1 cellular context compared by ENCODE assay signal in the genomic region with DNA sequence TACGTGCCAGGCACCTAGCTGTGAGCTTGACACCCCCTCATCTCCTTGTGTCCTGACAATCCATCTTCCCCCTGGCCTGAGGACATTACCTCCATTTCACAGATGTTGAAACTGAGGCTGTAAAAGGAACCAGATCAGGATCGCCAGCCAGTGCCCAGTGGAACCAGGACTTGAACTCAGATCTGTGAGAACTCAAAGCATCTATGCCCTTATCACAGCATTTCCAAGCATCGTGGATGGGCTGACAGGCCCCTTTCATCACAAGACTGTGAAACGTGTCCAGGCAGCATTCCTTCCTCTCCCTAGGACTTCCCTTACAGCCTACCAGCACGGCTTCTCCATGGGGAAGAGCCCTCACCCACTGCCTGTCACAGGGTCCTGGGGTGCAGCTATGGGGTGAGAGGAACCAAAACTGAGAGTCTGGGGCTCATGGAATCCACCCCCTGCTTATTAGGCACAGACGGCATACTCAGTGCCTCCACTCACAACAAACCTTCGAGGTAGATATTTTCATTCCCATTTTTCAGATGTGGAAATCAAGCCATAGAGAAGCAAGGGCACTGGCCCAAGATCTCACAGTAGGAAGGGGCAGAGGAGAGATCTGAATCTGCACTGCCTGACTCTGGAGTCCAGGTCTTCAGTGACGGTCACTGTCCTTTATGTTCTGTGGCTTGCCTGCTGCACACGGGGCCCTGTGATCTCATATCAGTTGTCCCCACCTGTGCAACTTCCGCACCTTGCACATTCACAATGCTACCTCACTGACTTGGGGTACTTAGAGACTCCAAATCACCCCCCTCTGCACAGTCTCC.
A peak's percentile ranks its signal among the peaks of the same experiment; 100 is the strongest.
TF ChIP-seq lines count a peak whose summit lies in the region.

No MANE protein-coding gene starts in this region.

TF ChIP-seq in K562, 482 proteins besides CTCF, POLR2A, EP300 and RAD21 (continued from another document and continues in another):
- TF ChIP-seq, protein P1, sequence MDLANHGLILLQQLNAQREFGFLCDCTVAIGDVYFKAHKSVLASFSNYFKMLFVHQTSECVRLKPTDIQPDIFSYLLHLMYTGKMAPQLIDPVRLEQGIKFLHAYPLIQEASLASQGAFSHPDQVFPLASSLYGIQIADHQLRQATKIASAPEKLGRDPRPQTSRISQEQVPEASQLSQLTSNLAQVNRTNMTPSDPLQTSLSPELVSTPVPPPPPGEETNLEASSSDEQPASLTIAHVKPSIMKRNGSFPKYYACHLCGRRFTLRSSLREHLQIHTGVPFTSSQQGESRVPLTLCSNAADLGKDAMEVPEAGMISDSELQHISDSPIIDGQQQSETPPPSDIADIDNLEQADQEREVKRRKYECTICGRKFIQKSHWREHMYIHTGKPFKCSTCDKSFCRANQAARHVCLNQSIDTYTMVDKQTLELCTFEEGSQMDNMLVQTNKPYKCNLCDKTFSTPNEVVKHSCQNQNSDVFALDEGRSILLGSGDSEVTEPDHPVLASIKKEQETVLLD (IDR thresholded peaks at IDR 0.05): no peak
- TF ChIP-seq FOXP1 (CRISPR knock-in tag; IDR thresholded peaks at IDR 0.05): no peak
- TF ChIP-seq SRF (CRISPR knock-in tag; IDR thresholded peaks at IDR 0.05): no peak
- TF ChIP-seq, protein P2, sequence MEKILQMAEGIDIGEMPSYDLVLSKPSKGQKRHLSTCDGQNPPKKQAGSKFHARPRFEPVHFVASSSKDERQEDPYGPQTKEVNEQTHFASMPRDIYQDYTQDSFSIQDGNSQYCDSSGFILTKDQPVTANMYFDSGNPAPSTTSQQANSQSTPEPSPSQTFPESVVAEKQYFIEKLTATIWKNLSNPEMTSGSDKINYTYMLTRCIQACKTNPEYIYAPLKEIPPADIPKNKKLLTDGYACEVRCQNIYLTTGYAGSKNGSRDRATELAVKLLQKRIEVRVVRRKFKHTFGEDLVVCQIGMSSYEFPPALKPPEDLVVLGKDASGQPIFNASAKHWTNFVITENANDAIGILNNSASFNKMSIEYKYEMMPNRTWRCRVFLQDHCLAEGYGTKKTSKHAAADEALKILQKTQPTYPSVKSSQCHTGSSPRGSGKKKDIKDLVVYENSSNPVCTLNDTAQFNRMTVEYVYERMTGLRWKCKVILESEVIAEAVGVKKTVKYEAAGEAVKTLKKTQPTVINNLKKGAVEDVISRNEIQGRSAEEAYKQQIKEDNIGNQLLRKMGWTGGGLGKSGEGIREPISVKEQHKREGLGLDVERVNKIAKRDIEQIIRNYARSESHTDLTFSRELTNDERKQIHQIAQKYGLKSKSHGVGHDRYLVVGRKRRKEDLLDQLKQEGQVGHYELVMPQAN (IDR thresholded peaks at IDR 0.05; ENCODE audit: borderline replicate concordance): no peak
- no peak for TF ChIP-seq NCOA6 (IDR thresholded peaks at IDR 0.05)
- TF ChIP-seq ZNF165 (CRISPR knock-in tag; IDR thresholded peaks at IDR 0.05; ENCODE audit: borderline replicate concordance): no peak
- TF ChIP-seq TEAD4 (IDR thresholded peaks at IDR 0.05; ENCODE audit: low read length): peak; percentile 55; the same call in 1 of the 2 replicates
- no peak for TF ChIP-seq TEAD4 (CRISPR knock-in tag; IDR thresholded peaks at IDR 0.05; ENCODE audit: borderline replicate concordance)
- TF ChIP-seq, protein P3, sequence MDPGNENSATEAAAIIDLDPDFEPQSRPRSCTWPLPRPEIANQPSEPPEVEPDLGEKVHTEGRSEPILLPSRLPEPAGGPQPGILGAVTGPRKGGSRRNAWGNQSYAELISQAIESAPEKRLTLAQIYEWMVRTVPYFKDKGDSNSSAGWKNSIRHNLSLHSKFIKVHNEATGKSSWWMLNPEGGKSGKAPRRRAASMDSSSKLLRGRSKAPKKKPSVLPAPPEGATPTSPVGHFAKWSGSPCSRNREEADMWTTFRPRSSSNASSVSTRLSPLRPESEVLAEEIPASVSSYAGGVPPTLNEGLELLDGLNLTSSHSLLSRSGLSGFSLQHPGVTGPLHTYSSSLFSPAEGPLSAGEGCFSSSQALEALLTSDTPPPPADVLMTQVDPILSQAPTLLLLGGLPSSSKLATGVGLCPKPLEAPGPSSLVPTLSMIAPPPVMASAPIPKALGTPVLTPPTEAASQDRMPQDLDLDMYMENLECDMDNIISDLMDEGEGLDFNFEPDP (CRISPR knock-in tag; IDR thresholded peaks at IDR 0.05): no peak
- peak; percentile 13; the same call in 1 of the 2 replicates for TF ChIP-seq CTBP1 (IDR thresholded peaks at IDR 0.05; ENCODE audit: borderline replicate concordance)
- no peak for TF ChIP-seq CREB1 (IDR thresholded peaks at IDR 0.05)
- no peak for TF ChIP-seq CREB1 (CRISPR knock-in tag; IDR thresholded peaks at IDR 0.05)
- TF ChIP-seq GTF2A2 (tag; IDR thresholded peaks at IDR 0.05): no peak
- TF ChIP-seq, protein P4, sequence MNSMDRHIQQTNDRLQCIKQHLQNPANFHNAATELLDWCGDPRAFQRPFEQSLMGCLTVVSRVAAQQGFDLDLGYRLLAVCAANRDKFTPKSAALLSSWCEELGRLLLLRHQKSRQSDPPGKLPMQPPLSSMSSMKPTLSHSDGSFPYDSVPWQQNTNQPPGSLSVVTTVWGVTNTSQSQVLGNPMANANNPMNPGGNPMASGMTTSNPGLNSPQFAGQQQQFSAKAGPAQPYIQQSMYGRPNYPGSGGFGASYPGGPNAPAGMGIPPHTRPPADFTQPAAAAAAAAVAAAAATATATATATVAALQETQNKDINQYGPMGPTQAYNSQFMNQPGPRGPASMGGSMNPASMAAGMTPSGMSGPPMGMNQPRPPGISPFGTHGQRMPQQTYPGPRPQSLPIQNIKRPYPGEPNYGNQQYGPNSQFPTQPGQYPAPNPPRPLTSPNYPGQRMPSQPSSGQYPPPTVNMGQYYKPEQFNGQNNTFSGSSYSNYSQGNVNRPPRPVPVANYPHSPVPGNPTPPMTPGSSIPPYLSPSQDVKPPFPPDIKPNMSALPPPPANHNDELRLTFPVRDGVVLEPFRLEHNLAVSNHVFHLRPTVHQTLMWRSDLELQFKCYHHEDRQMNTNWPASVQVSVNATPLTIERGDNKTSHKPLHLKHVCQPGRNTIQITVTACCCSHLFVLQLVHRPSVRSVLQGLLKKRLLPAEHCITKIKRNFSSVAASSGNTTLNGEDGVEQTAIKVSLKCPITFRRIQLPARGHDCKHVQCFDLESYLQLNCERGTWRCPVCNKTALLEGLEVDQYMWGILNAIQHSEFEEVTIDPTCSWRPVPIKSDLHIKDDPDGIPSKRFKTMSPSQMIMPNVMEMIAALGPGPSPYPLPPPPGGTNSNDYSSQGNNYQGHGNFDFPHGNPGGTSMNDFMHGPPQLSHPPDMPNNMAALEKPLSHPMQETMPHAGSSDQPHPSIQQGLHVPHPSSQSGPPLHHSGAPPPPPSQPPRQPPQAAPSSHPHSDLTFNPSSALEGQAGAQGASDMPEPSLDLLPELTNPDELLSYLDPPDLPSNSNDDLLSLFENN (IDR thresholded peaks at IDR 0.05; ENCODE audit: low read depth in 2 of 2, low read length in 2 of 2): no peak
- TF ChIP-seq SMARCB1 (IDR thresholded peaks at IDR 0.05; ENCODE audit: insufficient read length, low read depth): no peak
- no peak for TF ChIP-seq SRSF7 (optimal IDR thresholded peaks at IDR 0.05; ENCODE audit: low read depth, low read length)
- no peak for TF ChIP-seq SREBF2 (CRISPR knock-in tag; IDR thresholded peaks at IDR 0.05)
- TF ChIP-seq, protein P5, sequence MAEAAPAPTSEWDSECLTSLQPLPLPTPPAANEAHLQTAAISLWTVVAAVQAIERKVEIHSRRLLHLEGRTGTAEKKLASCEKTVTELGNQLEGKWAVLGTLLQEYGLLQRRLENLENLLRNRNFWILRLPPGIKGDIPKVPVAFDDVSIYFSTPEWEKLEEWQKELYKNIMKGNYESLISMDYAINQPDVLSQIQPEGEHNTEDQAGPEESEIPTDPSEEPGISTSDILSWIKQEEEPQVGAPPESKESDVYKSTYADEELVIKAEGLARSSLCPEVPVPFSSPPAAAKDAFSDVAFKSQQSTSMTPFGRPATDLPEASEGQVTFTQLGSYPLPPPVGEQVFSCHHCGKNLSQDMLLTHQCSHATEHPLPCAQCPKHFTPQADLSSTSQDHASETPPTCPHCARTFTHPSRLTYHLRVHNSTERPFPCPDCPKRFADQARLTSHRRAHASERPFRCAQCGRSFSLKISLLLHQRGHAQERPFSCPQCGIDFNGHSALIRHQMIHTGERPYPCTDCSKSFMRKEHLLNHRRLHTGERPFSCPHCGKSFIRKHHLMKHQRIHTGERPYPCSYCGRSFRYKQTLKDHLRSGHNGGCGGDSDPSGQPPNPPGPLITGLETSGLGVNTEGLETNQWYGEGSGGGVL (CRISPR knock-in tag; IDR thresholded peaks at IDR 0.05): no peak
- TF ChIP-seq SAP30 (IDR thresholded peaks at IDR 0.05; ENCODE audit: borderline replicate concordance, insufficient read depth, low read depth, low read length, poor library complexity, severe bottlenecking): no peak
- TF ChIP-seq BRD9 (IDR thresholded peaks at IDR 0.05; ENCODE audit: low read depth, partially characterized antibody): no peak
- TF ChIP-seq, protein P6, sequence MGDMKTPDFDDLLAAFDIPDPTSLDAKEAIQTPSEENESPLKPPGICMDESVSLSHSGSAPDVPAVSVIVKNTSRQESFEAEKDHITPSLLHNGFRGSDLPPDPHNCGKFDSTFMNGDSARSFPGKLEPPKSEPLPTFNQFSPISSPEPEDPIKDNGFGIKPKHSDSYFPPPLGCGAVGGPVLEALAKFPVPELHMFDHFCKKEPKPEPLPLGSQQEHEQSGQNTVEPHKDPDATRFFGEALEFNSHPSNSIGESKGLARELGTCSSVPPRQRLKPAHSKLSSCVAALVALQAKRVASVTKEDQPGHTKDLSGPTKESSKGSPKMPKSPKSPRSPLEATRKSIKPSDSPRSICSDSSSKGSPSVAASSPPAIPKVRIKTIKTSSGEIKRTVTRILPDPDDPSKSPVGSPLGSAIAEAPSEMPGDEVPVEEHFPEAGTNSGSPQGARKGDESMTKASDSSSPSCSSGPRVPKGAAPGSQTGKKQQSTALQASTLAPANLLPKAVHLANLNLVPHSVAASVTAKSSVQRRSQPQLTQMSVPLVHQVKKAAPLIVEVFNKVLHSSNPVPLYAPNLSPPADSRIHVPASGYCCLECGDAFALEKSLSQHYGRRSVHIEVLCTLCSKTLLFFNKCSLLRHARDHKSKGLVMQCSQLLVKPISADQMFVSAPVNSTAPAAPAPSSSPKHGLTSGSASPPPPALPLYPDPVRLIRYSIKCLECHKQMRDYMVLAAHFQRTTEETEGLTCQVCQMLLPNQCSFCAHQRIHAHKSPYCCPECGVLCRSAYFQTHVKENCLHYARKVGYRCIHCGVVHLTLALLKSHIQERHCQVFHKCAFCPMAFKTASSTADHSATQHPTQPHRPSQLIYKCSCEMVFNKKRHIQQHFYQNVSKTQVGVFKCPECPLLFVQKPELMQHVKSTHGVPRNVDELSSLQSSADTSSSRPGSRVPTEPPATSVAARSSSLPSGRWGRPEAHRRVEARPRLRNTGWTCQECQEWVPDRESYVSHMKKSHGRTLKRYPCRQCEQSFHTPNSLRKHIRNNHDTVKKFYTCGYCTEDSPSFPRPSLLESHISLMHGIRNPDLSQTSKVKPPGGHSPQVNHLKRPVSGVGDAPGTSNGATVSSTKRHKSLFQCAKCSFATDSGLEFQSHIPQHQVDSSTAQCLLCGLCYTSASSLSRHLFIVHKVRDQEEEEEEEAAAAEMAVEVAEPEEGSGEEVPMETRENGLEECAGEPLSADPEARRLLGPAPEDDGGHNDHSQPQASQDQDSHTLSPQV (IDR thresholded peaks at IDR 0.05): no peak
- TF ChIP-seq PHF8 (IDR thresholded peaks at IDR 0.05; ENCODE audit: borderline replicate concordance, low read length): no peak
- TF ChIP-seq, protein P7, sequence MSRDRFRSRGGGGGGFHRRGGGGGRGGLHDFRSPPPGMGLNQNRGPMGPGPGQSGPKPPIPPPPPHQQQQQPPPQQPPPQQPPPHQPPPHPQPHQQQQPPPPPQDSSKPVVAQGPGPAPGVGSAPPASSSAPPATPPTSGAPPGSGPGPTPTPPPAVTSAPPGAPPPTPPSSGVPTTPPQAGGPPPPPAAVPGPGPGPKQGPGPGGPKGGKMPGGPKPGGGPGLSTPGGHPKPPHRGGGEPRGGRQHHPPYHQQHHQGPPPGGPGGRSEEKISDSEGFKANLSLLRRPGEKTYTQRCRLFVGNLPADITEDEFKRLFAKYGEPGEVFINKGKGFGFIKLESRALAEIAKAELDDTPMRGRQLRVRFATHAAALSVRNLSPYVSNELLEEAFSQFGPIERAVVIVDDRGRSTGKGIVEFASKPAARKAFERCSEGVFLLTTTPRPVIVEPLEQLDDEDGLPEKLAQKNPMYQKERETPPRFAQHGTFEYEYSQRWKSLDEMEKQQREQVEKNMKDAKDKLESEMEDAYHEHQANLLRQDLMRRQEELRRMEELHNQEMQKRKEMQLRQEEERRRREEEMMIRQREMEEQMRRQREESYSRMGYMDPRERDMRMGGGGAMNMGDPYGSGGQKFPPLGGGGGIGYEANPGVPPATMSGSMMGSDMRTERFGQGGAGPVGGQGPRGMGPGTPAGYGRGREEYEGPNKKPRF (IDR thresholded peaks at IDR 0.05; ENCODE audit: low read depth, low read length): no peak
- TF ChIP-seq GTF2E2 (tag; IDR thresholded peaks at IDR 0.05): no peak
- TF ChIP-seq NBN (IDR thresholded peaks at IDR 0.05; ENCODE audit: low read depth): no peak
- TF ChIP-seq ZEB2 (IDR thresholded peaks at IDR 0.05): peak; percentile 51
- TF ChIP-seq PPARD (CRISPR knock-in tag; IDR thresholded peaks at IDR 0.05): no peak
- TF ChIP-seq NFIC (IDR thresholded peaks at IDR 0.05): no peak
- TF ChIP-seq, protein P8, sequence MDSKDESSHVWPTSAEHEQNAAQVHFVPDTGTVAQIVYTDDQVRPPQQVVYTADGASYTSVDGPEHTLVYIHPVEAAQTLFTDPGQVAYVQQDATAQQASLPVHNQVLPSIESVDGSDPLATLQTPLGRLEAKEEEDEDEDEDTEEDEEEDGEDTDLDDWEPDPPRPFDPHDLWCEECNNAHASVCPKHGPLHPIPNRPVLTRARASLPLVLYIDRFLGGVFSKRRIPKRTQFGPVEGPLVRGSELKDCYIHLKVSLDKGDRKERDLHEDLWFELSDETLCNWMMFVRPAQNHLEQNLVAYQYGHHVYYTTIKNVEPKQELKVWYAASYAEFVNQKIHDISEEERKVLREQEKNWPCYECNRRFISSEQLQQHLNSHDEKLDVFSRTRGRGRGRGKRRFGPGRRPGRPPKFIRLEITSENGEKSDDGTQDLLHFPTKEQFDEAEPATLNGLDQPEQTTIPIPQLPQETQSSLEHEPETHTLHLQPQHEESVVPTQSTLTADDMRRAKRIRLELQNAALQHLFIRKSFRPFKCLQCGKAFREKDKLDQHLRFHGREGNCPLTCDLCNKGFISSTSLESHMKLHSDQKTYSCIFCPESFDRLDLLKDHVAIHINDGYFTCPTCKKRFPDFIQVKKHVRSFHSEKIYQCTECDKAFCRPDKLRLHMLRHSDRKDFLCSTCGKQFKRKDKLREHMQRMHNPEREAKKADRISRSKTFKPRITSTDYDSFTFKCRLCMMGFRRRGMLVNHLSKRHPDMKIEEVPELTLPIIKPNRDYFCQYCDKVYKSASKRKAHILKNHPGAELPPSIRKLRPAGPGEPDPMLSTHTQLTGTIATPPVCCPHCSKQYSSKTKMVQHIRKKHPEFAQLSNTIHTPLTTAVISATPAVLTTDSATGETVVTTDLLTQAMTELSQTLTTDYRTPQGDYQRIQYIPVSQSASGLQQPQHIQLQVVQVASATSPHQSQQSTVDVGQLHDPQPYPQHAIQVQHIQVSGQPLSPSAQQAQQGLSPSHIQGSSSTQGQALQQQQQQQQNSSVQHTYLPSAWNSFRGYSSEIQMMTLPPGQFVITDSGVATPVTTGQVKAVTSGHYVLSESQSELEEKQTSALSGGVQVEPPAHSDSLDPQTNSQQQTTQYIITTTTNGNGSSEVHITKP (IDR thresholded peaks at IDR 0.05; ENCODE audit: partially characterized antibody): no peak
- no peak for TF ChIP-seq RBM17 (IDR thresholded peaks at IDR 0.05; ENCODE audit: borderline replicate concordance, low read depth, low read length)
- TF ChIP-seq ZNF3 (CRISPR knock-in tag; IDR thresholded peaks at IDR 0.05): no peak
